Comparison of ENCODE assay signal across 1 cellular context in the genomic region with DNA sequence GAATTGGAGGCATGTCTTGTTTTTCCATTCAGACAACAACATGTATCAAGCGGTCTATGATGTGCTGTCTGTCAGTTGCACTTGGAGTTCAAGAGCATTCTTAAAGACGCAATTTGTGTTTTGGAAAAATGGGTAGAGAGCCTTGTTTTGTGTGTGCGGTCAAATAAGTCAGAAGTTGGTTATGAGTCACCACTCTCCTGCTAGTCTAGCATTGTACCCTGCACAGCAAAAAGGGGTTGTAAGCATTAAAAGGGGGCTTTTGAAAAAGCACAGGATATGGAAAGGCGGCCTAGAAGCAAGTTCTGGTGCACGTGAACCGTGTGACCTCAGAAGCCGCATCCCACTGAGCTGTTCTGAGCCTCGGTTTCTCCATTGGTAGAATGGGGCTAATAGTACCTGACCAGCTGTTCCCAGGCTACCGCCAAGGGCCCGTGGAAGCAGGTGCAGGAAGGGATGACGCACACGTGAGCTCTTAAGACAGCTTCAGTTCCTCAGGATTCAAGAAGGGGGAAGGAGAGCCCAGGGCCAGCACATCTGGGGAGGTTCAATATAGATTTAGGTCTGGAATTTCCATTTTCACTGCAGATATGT.
TF ChIP-seq lines count a peak whose summit lies in the region.

No MANE protein-coding gene starts in this region.

TF ChIP-seq in HepG2, 621 proteins besides CTCF, POLR2A, EP300 and RAD21 (continued from another document):
- TF ChIP-seq, protein P1, sequence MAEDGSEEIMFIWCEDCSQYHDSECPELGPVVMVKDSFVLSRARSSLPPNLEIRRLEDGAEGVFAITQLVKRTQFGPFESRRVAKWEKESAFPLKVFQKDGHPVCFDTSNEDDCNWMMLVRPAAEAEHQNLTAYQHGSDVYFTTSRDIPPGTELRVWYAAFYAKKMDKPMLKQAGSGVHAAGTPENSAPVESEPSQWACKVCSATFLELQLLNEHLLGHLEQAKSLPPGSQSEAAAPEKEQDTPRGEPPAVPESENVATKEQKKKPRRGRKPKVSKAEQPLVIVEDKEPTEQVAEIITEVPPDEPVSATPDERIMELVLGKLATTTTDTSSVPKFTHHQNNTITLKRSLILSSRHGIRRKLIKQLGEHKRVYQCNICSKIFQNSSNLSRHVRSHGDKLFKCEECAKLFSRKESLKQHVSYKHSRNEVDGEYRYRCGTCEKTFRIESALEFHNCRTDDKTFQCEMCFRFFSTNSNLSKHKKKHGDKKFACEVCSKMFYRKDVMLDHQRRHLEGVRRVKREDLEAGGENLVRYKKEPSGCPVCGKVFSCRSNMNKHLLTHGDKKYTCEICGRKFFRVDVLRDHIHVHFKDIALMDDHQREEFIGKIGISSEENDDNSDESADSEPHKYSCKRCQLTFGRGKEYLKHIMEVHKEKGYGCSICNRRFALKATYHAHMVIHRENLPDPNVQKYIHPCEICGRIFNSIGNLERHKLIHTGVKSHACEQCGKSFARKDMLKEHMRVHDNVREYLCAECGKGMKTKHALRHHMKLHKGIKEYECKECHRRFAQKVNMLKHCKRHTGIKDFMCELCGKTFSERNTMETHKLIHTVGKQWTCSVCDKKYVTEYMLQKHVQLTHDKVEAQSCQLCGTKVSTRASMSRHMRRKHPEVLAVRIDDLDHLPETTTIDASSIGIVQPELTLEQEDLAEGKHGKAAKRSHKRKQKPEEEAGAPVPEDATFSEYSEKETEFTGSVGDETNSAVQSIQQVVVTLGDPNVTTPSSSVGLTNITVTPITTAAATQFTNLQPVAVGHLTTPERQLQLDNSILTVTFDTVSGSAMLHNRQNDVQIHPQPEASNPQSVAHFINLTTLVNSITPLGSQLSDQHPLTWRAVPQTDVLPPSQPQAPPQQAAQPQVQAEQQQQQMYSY (CRISPR knock-in tag; IDR thresholded peaks at IDR 0.05): no peak
- TF ChIP-seq FOXP1 (IDR thresholded peaks at IDR 0.05) (no peak), FOXP1 (CRISPR knock-in tag; IDR thresholded peaks at IDR 0.05) (no peak), KDM5A (IDR thresholded peaks at IDR 0.05; ENCODE audit: borderline replicate concordance, low read length) (no peak)
- TF ChIP-seq, protein P2, sequence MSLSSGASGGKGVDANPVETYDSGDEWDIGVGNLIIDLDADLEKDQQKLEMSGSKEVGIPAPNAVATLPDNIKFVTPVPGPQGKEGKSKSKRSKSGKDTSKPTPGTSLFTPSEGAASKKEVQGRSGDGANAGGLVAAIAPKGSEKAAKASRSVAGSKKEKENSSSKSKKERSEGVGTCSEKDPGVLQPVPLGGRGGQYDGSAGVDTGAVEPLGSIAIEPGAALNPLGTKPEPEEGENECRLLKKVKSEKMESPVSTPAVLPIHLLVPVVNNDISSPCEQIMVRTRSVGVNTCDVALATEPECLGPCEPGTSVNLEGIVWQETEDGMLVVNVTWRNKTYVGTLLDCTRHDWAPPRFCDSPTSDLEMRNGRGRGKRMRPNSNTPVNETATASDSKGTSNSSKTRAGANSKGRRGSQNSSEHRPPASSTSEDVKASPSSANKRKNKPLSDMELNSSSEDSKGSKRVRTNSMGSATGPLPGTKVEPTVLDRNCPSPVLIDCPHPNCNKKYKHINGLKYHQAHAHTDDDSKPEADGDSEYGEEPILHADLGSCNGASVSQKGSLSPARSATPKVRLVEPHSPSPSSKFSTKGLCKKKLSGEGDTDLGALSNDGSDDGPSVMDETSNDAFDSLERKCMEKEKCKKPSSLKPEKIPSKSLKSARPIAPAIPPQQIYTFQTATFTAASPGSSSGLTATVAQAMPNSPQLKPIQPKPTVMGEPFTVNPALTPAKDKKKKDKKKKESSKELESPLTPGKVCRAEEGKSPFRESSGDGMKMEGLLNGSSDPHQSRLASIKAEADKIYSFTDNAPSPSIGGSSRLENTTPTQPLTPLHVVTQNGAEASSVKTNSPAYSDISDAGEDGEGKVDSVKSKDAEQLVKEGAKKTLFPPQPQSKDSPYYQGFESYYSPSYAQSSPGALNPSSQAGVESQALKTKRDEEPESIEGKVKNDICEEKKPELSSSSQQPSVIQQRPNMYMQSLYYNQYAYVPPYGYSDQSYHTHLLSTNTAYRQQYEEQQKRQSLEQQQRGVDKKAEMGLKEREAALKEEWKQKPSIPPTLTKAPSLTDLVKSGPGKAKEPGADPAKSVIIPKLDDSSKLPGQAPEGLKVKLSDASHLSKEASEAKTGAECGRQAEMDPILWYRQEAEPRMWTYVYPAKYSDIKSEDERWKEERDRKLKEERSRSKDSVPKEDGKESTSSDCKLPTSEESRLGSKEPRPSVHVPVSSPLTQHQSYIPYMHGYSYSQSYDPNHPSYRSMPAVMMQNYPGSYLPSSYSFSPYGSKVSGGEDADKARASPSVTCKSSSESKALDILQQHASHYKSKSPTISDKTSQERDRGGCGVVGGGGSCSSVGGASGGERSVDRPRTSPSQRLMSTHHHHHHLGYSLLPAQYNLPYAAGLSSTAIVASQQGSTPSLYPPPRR (CRISPR knock-in tag; IDR thresholded peaks at IDR 0.05; ENCODE audit: borderline replicate concordance): no peak
- TF ChIP-seq, protein P3, sequence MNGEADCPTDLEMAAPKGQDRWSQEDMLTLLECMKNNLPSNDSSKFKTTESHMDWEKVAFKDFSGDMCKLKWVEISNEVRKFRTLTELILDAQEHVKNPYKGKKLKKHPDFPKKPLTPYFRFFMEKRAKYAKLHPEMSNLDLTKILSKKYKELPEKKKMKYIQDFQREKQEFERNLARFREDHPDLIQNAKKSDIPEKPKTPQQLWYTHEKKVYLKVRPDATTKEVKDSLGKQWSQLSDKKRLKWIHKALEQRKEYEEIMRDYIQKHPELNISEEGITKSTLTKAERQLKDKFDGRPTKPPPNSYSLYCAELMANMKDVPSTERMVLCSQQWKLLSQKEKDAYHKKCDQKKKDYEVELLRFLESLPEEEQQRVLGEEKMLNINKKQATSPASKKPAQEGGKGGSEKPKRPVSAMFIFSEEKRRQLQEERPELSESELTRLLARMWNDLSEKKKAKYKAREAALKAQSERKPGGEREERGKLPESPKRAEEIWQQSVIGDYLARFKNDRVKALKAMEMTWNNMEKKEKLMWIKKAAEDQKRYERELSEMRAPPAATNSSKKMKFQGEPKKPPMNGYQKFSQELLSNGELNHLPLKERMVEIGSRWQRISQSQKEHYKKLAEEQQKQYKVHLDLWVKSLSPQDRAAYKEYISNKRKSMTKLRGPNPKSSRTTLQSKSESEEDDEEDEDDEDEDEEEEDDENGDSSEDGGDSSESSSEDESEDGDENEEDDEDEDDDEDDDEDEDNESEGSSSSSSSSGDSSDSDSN (CRISPR knock-in tag; IDR thresholded peaks at IDR 0.05): no peak
